ENCODE assay signal across 9 cellular contexts in genomic region chr1:48227165-48228013, GRCh38. TPM values are rescaled to one million over a fixed set of nuclear protein-coding genes. Genes with fewer than 3 reads are reported as not detected.
DNase-seq lines count a peak whose midpoint lies in the region; ATAC-seq and TF ChIP-seq lines count a peak whose summit lies in the region.
"Had no signal": no experiment of that assay in that cellular context is flagged by ENCODE, and none has a peak within 500 bp of the region (broad histone marks: within the 10 kb centered on the region; RNA-seq: fewer than 3 reads in every experiment).

No MANE protein-coding gene starts in this region.

- H3K4me1 Mint-ChIP-seq in memory B cell, result peaks cover 5% of the 10 kb centered on the region

- H3K27ac Mint-ChIP-seq in memory B cell, result no peak overlapping the region

- no peaks in the 10 kb centered on the region for H3K9me3 Mint-ChIP-seq in memory B cell

- TF ChIP-seq POLR2A in GM18505 (IDR thresholded peaks at IDR 0.05; ENCODE audit: borderline replicate concordance, extremely low read depth, insufficient read depth, insufficient read length), result no peak

- H3K27me3 Mint-ChIP-seq in memory B cell, result peaks cover 6% of the 10 kb centered on the region

- DNase-seq in OCI-M1 (lab: John Stamatoyannopoulos, UW) (peak; percentile 1), memory B cell (ENCODE audit: low spot score in 2 of 2) (no peak), glomerular visceral epithelial cell (ENCODE audit: extremely low spot score) (no peak), inferior parietal cortex (ENCODE audit: extremely low spot score) (no peak), SHP77 treated with DMSO at 0.1 percent for 48 hours (lab: John Stamatoyannopoulos, UW) (no peak), HT-29 (ENCODE audit: low spot score) (no peak)
- DNase-seq: right cardiac atrium had no signal

- no peak overlapping the region for H3K4me3 Mint-ChIP-seq in memory B cell

- H3K36me3 Mint-ChIP-seq in memory B cell, result no peaks in the 10 kb centered on the region

- ATAC-seq in GM18505 (IDR thresholded peaks at IDR 0.05; ENCODE audit: unreplicated experiment) (peak; percentile 41), GM21737 (IDR thresholded peaks at IDR 0.05; ENCODE audit: unreplicated experiment) (peak; percentile 50), memory B cell (ENCODE audit: low read depth) (peak; percentile 83)

RNA-seq across cellular contexts. Expression of gene SLC5A9, which starts 4.9 kb away (rescaled TPM):
- 0.91 and 2.3 TPM in 2 replicates for total RNA-seq in HT-29 (2014; rRNA removed; shearing (Covaris generic))
